ENCODE assay signal across 24 cellular contexts in genomic region chr3:20215636-20216035, GRCh38. TPM values are rescaled to one million over a fixed set of nuclear protein-coding genes. Genes with fewer than 3 reads are reported as not detected.
"Had no signal": no experiment of that assay in that cellular context is flagged by ENCODE, and none has a peak within 500 bp of the region (broad histone marks: within the 10 kb centered on the region; RNA-seq: fewer than 3 reads in every experiment).

No MANE protein-coding gene starts in this region.

- H3K4me1 ChIP-seq: left ventricle myocardium inferior, right atrium auricular region, stomach, testis, tibial artery, upper lobe of right lung had no signal

- H3K36me3 ChIP-seq: left ventricle myocardium inferior, ovary, right atrium auricular region, stomach, tibial artery, upper lobe of right lung had no signal

- H3K27me3 ChIP-seq: ovary, right atrium auricular region, stomach, testis, tibial artery, upper lobe of right lung had no signal

- DNase-seq: hypothalamus; immature natural killer cell; kidney; left ventricle myocardium inferior; midbrain; mucosa of descending colon; naive thymus-derived CD4-positive, alpha-beta T cell; ovary; stimulated activated CD4-positive, alpha-beta T cell treated with anti-CD3 and anti-CD28 coated beads, Interleukin-12 subunit alpha, Interleukin-12 subunit beta, amount 100 ng/mL, for 4 hours; stimulated activated CD4-positive, alpha-beta T cell treated with anti-CD3 and anti-CD28 coated beads, Interleukin-15, amount 100 ng/mL, for 24 hours; stimulated activated CD4-positive, alpha-beta T cell treated with anti-CD3 and anti-CD28 coated beads, Interleukin-2, amount 100 ng/mL, for 24 hours; stimulated activated CD4-positive, alpha-beta T cell treated with anti-CD3 and anti-CD28 coated beads, Interleukin-4, amount 100 ng/mL, for 1 hour; stimulated activated naive B cell treated with anti-CD40 and anti-IgM and Interleukin-4, amounts not matched to agents 10 μg/mL and 1 μg/mL and 100 μg/mL, for 72 hours; stimulated activated naive CD8-positive, alpha-beta T cell treated with anti-CD3 and anti-CD28 coated beads, Interleukin-15, Interleukin-2, amounts not matched to agents 100 U/mL and 50 U/mL, for 24 hours; stomach; testis; tibial artery; trophoblast cell; upper lobe of right lung had no signal

- H3K4me3 ChIP-seq: left ventricle myocardium inferior, lung, mucosa of descending colon, ovary, right atrium auricular region, skin epidermis, stomach, testis, tibial artery, upper lobe of right lung had no signal

- H3K27ac ChIP-seq: left ventricle myocardium inferior, ovary, right atrium auricular region, skin epidermis, stomach, testis, tibial artery, upper lobe of right lung had no signal

- H3K9me3 ChIP-seq: left ventricle myocardium inferior, mucosa of descending colon, ovary, right atrium auricular region, stomach, testis, tibial artery, upper lobe of right lung had no signal

- ATAC-seq: mucosa of descending colon; naive thymus-derived CD4-positive, alpha-beta T cell; natural killer cell treated with Interleukin-12 subunit alpha and Interleukin-12 subunit beta and Interleukin-15 and Interleukin-18, amount 100 ng/mL, for 72 hours; sciatic nerve; stimulated activated naive B cell treated with anti-CD40 and anti-IgM and Interleukin-4, amounts not matched to agents 10 μg/mL and 1 μg/mL and 100 μg/mL, for 72 hours; stimulated activated naive CD8-positive, alpha-beta T cell treated with anti-CD3 and anti-CD28 coated beads, Interleukin-15, Interleukin-2, amounts not matched to agents 100 U/mL and 50 U/mL, for 24 hours; upper lobe of right lung had no signal

RNA-seq across cellular contexts. Expression of gene SGO1, which starts 29.6 kb away (rescaled TPM):
- total RNA-seq: upper lobe of right lung had no signal
